Comparison of ENCODE assay signal across 21 cellular contexts in genomic region chr7:124754576-124755264, GRCh38. TPM values are rescaled to one million over a fixed set of nuclear protein-coding genes. Genes with fewer than 3 reads are reported as not detected.
"Had no signal": no experiment of that assay in that cellular context is flagged by ENCODE, and none has a peak within 500 bp of the region (broad histone marks: within the 10 kb centered on the region; RNA-seq: fewer than 3 reads in every experiment).

No MANE protein-coding gene starts in this region.

- H3K27ac Mint-ChIP-seq: activated CD8-positive, alpha-beta T cell treated with anti-CD3 and anti-CD28 coated beads, Interleukin-2, amount 10 ng/mL, durations not matched to agents 7 days and 5 days; activated naive CD4-positive, alpha-beta T cell treated with anti-CD3 and anti-CD28 coated beads, Interleukin-2, amount 50 U/mL, for 72 hours; activated T-helper 1 cell treated with anti-CD3 and anti-CD28 coated beads, Interleukin-12 subunit alpha, Interleukin-12 subunit beta, Interleukin-2, Interleukin-4 antibody, amounts not matched to agents 30 ng/mL and 10 ng/mL and 1 ng/mL, durations not matched to agents 14 hours and 24 hours and 36 hours; endodermal cell; nephron; stimulated activated naive B cell treated with anti-CD40 and anti-IgM and Interleukin-4, amounts not matched to agents 10 μg/mL and 1 μg/mL and 100 μg/mL, for 72 hours; T-helper 2 cell treated with Interferon-gamma antibody and Interleukin-4, amounts not matched to agents 5 μg/mL and 100 μg/mL, for 36 hours had no signal

- H3K4me1 Mint-ChIP-seq: central memory CD8-positive, alpha-beta T cell; stimulated activated naive B cell treated with anti-CD40 and anti-IgM and Interleukin-4, amounts not matched to agents 10 μg/mL and 1 μg/mL and 100 μg/mL, for 72 hours had no signal

- DNase-seq: activated CD4-positive, alpha-beta T cell treated with anti-CD3 and anti-CD28 coated beads, Interleukin-2, amount 50 U/mL, for 1 hour; activated CD4-positive, CD25-positive, alpha-beta regulatory T cell treated with anti-CD3 and anti-CD28 coated beads, Interleukin-2, amount 50 U/mL, for 72 hours; activated CD8-positive, alpha-beta T cell treated with anti-CD3 and anti-CD28 coated beads, Interleukin-2, amount 10 ng/mL, durations not matched to agents 7 days and 5 days; activated gamma-delta T cell; adrenal gland; endodermal cell; esophagus squamous epithelium; left ventricle myocardium inferior; mammary epithelial cell; retina; stimulated activated CD4-positive, alpha-beta T cell treated with anti-CD3 and anti-CD28 coated beads, Interleukin-2, amount 100 ng/mL, for 48 hours; stimulated activated CD8-positive, alpha-beta memory T cell treated with anti-CD3 and anti-CD28 coated beads, Interleukin-4, amount 100 ng/mL, for 48 hours; stimulated activated naive B cell treated with anti-CD40 and anti-IgM and Interleukin-4, amounts not matched to agents 10 μg/mL and 1 μg/mL and 100 μg/mL, for 72 hours; thyroid gland; upper lobe of right lung had no signal

- ATAC-seq: activated CD8-positive, alpha-beta T cell treated with anti-CD3 and anti-CD28 coated beads, Interleukin-2, amount 10 ng/mL, durations not matched to agents 7 days and 5 days; activated naive CD4-positive, alpha-beta T cell treated with anti-CD3 and anti-CD28 coated beads, Interleukin-2, amount 50 U/mL, for 72 hours; SK-N-SH treated with all-trans-retinoic acid at 6 μM for 48 hours; stimulated activated naive B cell treated with anti-CD40 and anti-IgM and Interleukin-4, amounts not matched to agents 10 μg/mL and 1 μg/mL and 100 μg/mL, for 72 hours; upper lobe of right lung had no signal

- H3K36me3 Mint-ChIP-seq: activated naive CD4-positive, alpha-beta T cell treated with anti-CD3 and anti-CD28 coated beads, Interleukin-2, amount 50 U/mL, for 72 hours; stimulated activated naive B cell treated with anti-CD40 and anti-IgM and Interleukin-4, amounts not matched to agents 10 μg/mL and 1 μg/mL and 100 μg/mL, for 72 hours had no signal

- H3K4me3 Mint-ChIP-seq: activated CD8-positive, alpha-beta T cell treated with anti-CD3 and anti-CD28 coated beads, Interleukin-2, amount 10 ng/mL, durations not matched to agents 7 days and 5 days; activated T-helper 1 cell treated with anti-CD3 and anti-CD28 coated beads, Interleukin-12 subunit alpha, Interleukin-12 subunit beta, Interleukin-2, Interleukin-4 antibody, amounts not matched to agents 30 ng/mL and 10 ng/mL and 1 ng/mL, durations not matched to agents 14 hours and 24 hours and 36 hours; central memory CD8-positive, alpha-beta T cell; endodermal cell; nephron; stimulated activated naive B cell treated with anti-CD40 and anti-IgM and Interleukin-4, amounts not matched to agents 10 μg/mL and 1 μg/mL and 100 μg/mL, for 72 hours; T-helper 2 cell treated with Interferon-gamma antibody and Interleukin-4, amounts not matched to agents 5 μg/mL and 100 μg/mL, for 36 hours had no signal

- H3K9me3 Mint-ChIP-seq: activated naive CD4-positive, alpha-beta T cell treated with anti-CD3 and anti-CD28 coated beads, Interleukin-2, amount 50 U/mL, for 72 hours; activated T-helper 1 cell treated with anti-CD3 and anti-CD28 coated beads, Interleukin-12 subunit alpha, Interleukin-12 subunit beta, Interleukin-2, Interleukin-4 antibody, amounts not matched to agents 30 ng/mL and 10 ng/mL and 1 ng/mL, durations not matched to agents 14 hours and 24 hours and 36 hours; central memory CD8-positive, alpha-beta T cell; endodermal cell; T-helper 2 cell treated with Interferon-gamma antibody and Interleukin-4, amounts not matched to agents 5 μg/mL and 100 μg/mL, for 36 hours had no signal

RNA-seq across cellular contexts. Expression of gene GPR37, which starts 10.9 kb away (rescaled TPM):
- total RNA-seq: activated CD8-positive, alpha-beta T cell treated with anti-CD3 and anti-CD28 coated beads, Interleukin-2, amount 10 ng/mL, durations not matched to agents 7 days and 5 days; activated naive CD4-positive, alpha-beta T cell treated with anti-CD3 and anti-CD28 coated beads, Interleukin-2, amount 50 U/mL, for 72 hours; activated T-helper 1 cell treated with anti-CD3 and anti-CD28 coated beads, Interleukin-12 subunit alpha, Interleukin-12 subunit beta, Interleukin-2, Interleukin-4 antibody, amounts not matched to agents 30 ng/mL and 10 ng/mL and 1 ng/mL, durations not matched to agents 14 hours and 24 hours and 36 hours; left ventricle myocardium inferior had no signal
